9 cellular contexts compared by ENCODE assay signal in the genomic region with DNA sequence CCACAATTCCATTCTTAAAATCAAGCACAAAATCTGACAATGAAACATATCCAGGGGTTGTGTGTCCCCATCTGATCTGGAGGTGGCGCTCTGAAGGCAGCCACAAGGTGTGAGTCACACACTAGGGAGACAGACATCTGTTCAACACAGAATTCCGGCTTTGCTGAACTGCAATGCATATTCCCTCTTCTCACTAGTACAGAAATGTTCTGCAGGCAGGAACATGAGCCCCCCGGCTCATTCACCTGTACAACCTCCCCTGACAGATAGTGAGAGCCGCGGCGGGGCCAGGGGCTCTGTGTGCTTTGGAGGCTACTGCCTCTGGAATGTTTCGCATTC. TPM values are rescaled to one million over a fixed set of nuclear protein-coding genes. Genes with fewer than 3 reads are reported as not detected.
DNase-seq lines count a peak whose midpoint lies in the region; ATAC-seq, FAIRE-seq and TF ChIP-seq lines count a peak whose summit lies in the region.
"Had no signal": no experiment of that assay in that cellular context is flagged by ENCODE, and none has a peak within 500 bp of the region (broad histone marks: within the 10 kb centered on the region; RNA-seq: fewer than 3 reads in every experiment).

No MANE protein-coding gene starts in this region.

- H3K27me3 ChIP-seq in H1 (replicated peaks in 1 of 4; ENCODE audit: control insufficient read depth in 3 of 4, extremely low read depth in 1 of 4, insufficient read depth in 3 of 4, low read length in 3 of 4): no peaks in the 10 kb centered on the region
- H3K27me3 ChIP-seq in trophoblast cell (ENCODE audit: insufficient read depth, low read length): no peaks in the 10 kb centered on the region
- no peaks in the 10 kb centered on the region for H3K27me3 ChIP-seq in CD4-positive, alpha-beta memory T cell (ENCODE audit: insufficient read depth, low read length)
- H3K27me3 ChIP-seq: breast epithelium had no signal

- no peak overlapping the region for H3K4me3 Mint-ChIP-seq in CD4-positive, alpha-beta memory T cell

- peaks cover 39 to 76% of the 10 kb centered on the region in 2 donors for H3K36me3 Mint-ChIP-seq in CD4-positive, alpha-beta memory T cell

- DNase-seq in GM12865 (ENCODE audit: low read depth): peak; percentile 9
- peak; percentile 1 for DNase-seq in NCI-H69 (lab: John Stamatoyannopoulos, UW)
- DNase-seq in H1 (ENCODE audit: low read depth in 1 of 2, low spot score in 2 of 2): no peak
- peak; percentile 31 to 48 for DNase-seq in trophoblast cell
- no peak for DNase-seq in NOMO-1 treated with DMSO at 0.1 percent for 48 hours (lab: John Stamatoyannopoulos, UW; ENCODE audit: unreplicated experiment)
- no peak for DNase-seq in posterior vena cava (ENCODE audit: low spot score)
- no peak for DNase-seq in CD4-positive, alpha-beta memory T cell

- H3K27ac Mint-ChIP-seq in CD4-positive, alpha-beta memory T cell: peak overlapping the region in 2 of 7 donors; percentile 11 to 58

- H3K4ac ChIP-seq in H1 (replicated peaks; ENCODE audit: insufficient read length, low read depth, low read length): no peak overlapping the region
- no peak overlapping the region for H3K4ac ChIP-seq in trophoblast cell (ENCODE audit: low read depth, low read length)

- no peak overlapping the region for H3K4me2 ChIP-seq in H1 (ENCODE audit: insufficient read depth in 1 of 2, low read depth in 2 of 2, low read length in 2 of 2)
- no peak overlapping the region for H3K4me2 ChIP-seq in trophoblast cell (ENCODE audit: low read length)

- no peak overlapping the region for H2AFZ ChIP-seq in H1 (ENCODE audit: low read length)
- no peak overlapping the region for H2AFZ ChIP-seq in trophoblast cell (ENCODE audit: insufficient read depth, low read length, poor library complexity)

- POLR2A ChIA-PET in H1 (lab: Charles Lee; ENCODE audit: partially characterized antibody): no interaction called here
- POLR2A ChIA-PET in CD4-positive, alpha-beta memory T cell (lab: Charles Lee; ENCODE audit: partially characterized antibody): no interaction called here

- H3K27ac ChIP-seq in H1 (ENCODE audit: low read depth, low read length) (no peak overlapping the region), trophoblast cell (ENCODE audit: low read depth, low read length) (no peak overlapping the region)
- no peak overlapping the region for H3K27ac ChIP-seq in CD4-positive, alpha-beta memory T cell (ENCODE audit: low read depth, low read length)
- H3K27ac ChIP-seq: breast epithelium had no signal

- TF ChIP-seq EP300 in H1 (IDR thresholded peaks at IDR 0.05; ENCODE audit: borderline replicate concordance in 1 of 2, low read depth in 2 of 2, low read length in 2 of 2): no peak

- H4K5ac ChIP-seq in H1 (ENCODE audit: insufficient read length, low read depth, low read length): no peak overlapping the region

- H3K23ac ChIP-seq in H1 (ENCODE audit: insufficient read length) (no peak overlapping the region), trophoblast cell (ENCODE audit: low read length) (no peak overlapping the region)

- H3K9me3 ChIP-seq in H1 (ENCODE audit: insufficient read depth in 2 of 2, low read depth in 1 of 2, low read length in 1 of 2) (no peaks in the 10 kb centered on the region), trophoblast cell (ENCODE audit: insufficient read depth, low read depth, low read length) (no peaks in the 10 kb centered on the region)
- H3K9me3 ChIP-seq in CD4-positive, alpha-beta memory T cell (ENCODE audit: control insufficient read depth in 1 of 2, low read length in 2 of 2): no peaks in the 10 kb centered on the region
- H3K9me3 ChIP-seq: breast epithelium had no signal

- H2BK120ac ChIP-seq in H1 (replicated peaks; ENCODE audit: low read depth, low read length) (no peak overlapping the region), trophoblast cell (ENCODE audit: insufficient read depth, low read length, poor library complexity) (no peak overlapping the region)

- no peaks in the 10 kb centered on the region; a peak in 1 of 4 replicates for H3K79me2 ChIP-seq in H1 (ENCODE audit: control insufficient read depth in 1 of 2, insufficient read depth in 2 of 2, low read length in 2 of 2)
- no peaks in the 10 kb centered on the region for H3K79me2 ChIP-seq in trophoblast cell (ENCODE audit: control insufficient read depth, insufficient read depth, low read length, poor library complexity)

- H3K14ac ChIP-seq in H1 (ENCODE audit: insufficient read length) (no peak overlapping the region), trophoblast cell (ENCODE audit: low read length) (no peak overlapping the region)

- H4K8ac ChIP-seq in H1 (ENCODE audit: extremely low read depth, insufficient read depth, low read length) (no peak overlapping the region), trophoblast cell (ENCODE audit: low read depth, low read length) (no peak overlapping the region)

- H3K9me3 Mint-ChIP-seq in CD4-positive, alpha-beta memory T cell: no peaks in the 10 kb centered on the region

- peaks cover 0 to 4% (median 2%) of the 10 kb centered on the region in 4 donors for H3K4me1 Mint-ChIP-seq in CD4-positive, alpha-beta memory T cell

- H4K12ac ChIP-seq in trophoblast cell (ENCODE audit: low read depth, low read length): no peak overlapping the region

- H2AK5ac ChIP-seq in H1 (ENCODE audit: low read depth, low read length): no peak overlapping the region
- no peak overlapping the region for H2AK5ac ChIP-seq in trophoblast cell (ENCODE audit: low read length)

- H3K4me1 ChIP-seq in H1 (replicated peaks in 1 of 4; ENCODE audit: control insufficient read depth in 3 of 4, insufficient read depth in 4 of 4, low read length in 3 of 4) (no peaks in the 10 kb centered on the region), trophoblast cell (ENCODE audit: control insufficient read depth in 1 of 2, insufficient read depth in 2 of 2, low read length in 2 of 2) (no peaks in the 10 kb centered on the region)
- no peaks in the 10 kb centered on the region for H3K4me1 ChIP-seq in CD4-positive, alpha-beta memory T cell (ENCODE audit: insufficient read depth, low read length)
- H3K4me1 ChIP-seq: breast epithelium had no signal

- H4K20me1 ChIP-seq in H1 (replicated peaks in 1 of 2; ENCODE audit: control insufficient read depth in 1 of 2, insufficient read depth in 2 of 2, low read length in 2 of 2): peaks cover 12 to 14% of the 10 kb centered on the region in 2 experiments

- H2BK5ac ChIP-seq in H1 (ENCODE audit: low read depth, low read length): no peak overlapping the region
- H2BK5ac ChIP-seq in trophoblast cell (ENCODE audit: low read depth, low read length, poor library complexity): no peak overlapping the region

- no peak for TF ChIP-seq POLR2A in H1 (IDR thresholded peaks at IDR 0.05; ENCODE audit: control extremely low read depth in 1 of 2, low read depth in 2 of 2, low read length in 2 of 2)

- FAIRE-seq in H1 (lab: Jason Lieb, UNC): peak; percentile 19

- peaks cover 32 to 76% (median 62%) of the 10 kb centered on the region in 4 experiments for H3K36me3 ChIP-seq in H1 (ENCODE audit: control insufficient read depth in 2 of 4, insufficient read depth in 4 of 4, low read length in 3 of 4)
- H3K36me3 ChIP-seq in trophoblast cell (ENCODE audit: control insufficient read depth in 1 of 2, insufficient read depth in 2 of 2, low read length in 2 of 2): peaks cover 64 to 72% of the 10 kb centered on the region in 2 experiments
- H3K36me3 ChIP-seq in CD4-positive, alpha-beta memory T cell (ENCODE audit: insufficient read depth, low read length): peaks cover 64% of the 10 kb centered on the region

- ATAC-seq in HG02840 (IDR thresholded peaks at IDR 0.05; ENCODE audit: low FRiP score, unreplicated experiment): no peak

- CTCF ChIA-PET in H1 (lab: Charles Lee; ENCODE audit: partially characterized antibody): interaction anchor here (1.5 to 1.9 kb wide), 2 partner anchors 12 to 28 kb away, joined by 4 to 5 read pairs; no protein-coding TSS in a partner anchor
- CTCF ChIA-PET in CD4-positive, alpha-beta memory T cell (lab: Charles Lee; ENCODE audit: partially characterized antibody): no interaction called here

- H3K9ac ChIP-seq in H1 (replicated peaks in 1 of 4; ENCODE audit: extremely low read depth in 1 of 4, low read depth in 3 of 4, low read length in 3 of 4): no peak overlapping the region
- no peak overlapping the region for H3K9ac ChIP-seq in trophoblast cell (ENCODE audit: low read length)

- WGBS in H1 (ENCODE audit: extremely low coverage in 1 of 2, insufficient coverage in 1 of 2, insufficient read length in 1 of 2, insufficient replicate concordance in 2 of 2, low coverage in 1 of 2, low lambda C conversion rate in 2 of 2, missing lambda C conversion rate in 1 of 2), 2 experiments: 88% methylated on average over 7 of the region's 7 CpGs; no CpG with 5 or more reads in 1 of the 2 experiments
- no CpG with 5 or more reads among the region's 7 CpGs for WGBS in trophoblast cell (ENCODE audit: extremely low coverage, insufficient coverage, insufficient read length)

- H2BK12ac ChIP-seq in H1 (ENCODE audit: low read depth, low read length): no peak overlapping the region
- no peak overlapping the region for H2BK12ac ChIP-seq in trophoblast cell (ENCODE audit: low read length)

- peak; percentile 30 to 33; a peak in 3 of 4 replicates for TF ChIP-seq RAD21 in H1 (IDR thresholded peaks at IDR 0.05 in 1 of 2, conservative IDR thresholded peaks at IDR 0.05 in 1 of 2; ENCODE audit: low read depth in 2 of 2, low read length in 2 of 2)

- H3K79me1 ChIP-seq in H1 (ENCODE audit: low read depth, low read length) (no peaks in the 10 kb centered on the region), trophoblast cell (ENCODE audit: low read length) (no peaks in the 10 kb centered on the region)

- H2BK20ac ChIP-seq in H1 (ENCODE audit: low read length): no peak overlapping the region

- no peak overlapping the region for H2BK15ac ChIP-seq in H1 (ENCODE audit: low read length)

- no peak overlapping the region for H3K18ac ChIP-seq in H1 (ENCODE audit: extremely low read depth, low read length)
- H3K18ac ChIP-seq in trophoblast cell (ENCODE audit: low read length): no peak overlapping the region

- H3K56ac ChIP-seq in H1 (replicated peaks; ENCODE audit: insufficient read length, low read depth, low read length): no peak overlapping the region

- TF ChIP-seq CTCF in GM12865 (IDR thresholded peaks at IDR 0.05; ENCODE audit: insufficient read depth, low read depth, low read length, missing control alignments) (peak; percentile 24), H1 (IDR thresholded peaks at IDR 0.05; ENCODE audit: control extremely low read depth in 1 of 3, insufficient read depth in 1 of 3, low read depth in 1 of 3, low read length in 3 of 3) (peak in 2 of 3 experiments; percentile 38 to 67; a peak in 3 of 4 replicates)

- H3K27me3 Mint-ChIP-seq in CD4-positive, alpha-beta memory T cell: no peaks in the 10 kb centered on the region

- H3K4me3 ChIP-seq in GM12865 (ENCODE audit: low read depth, low read length): no peak overlapping the region
- no peak overlapping the region for H3K4me3 ChIP-seq in H1 (ENCODE audit: extremely low read depth in 1 of 4, insufficient read depth in 2 of 4, low read depth in 3 of 4, low read length in 4 of 4)
- H3K4me3 ChIP-seq in trophoblast cell (ENCODE audit: low read depth, low read length): no peak overlapping the region
- H3K4me3 ChIP-seq in CD4-positive, alpha-beta memory T cell (ENCODE audit: low read length in 2 of 2): no peak overlapping the region
- H3K4me3 ChIP-seq: breast epithelium had no signal

- H4K91ac ChIP-seq in H1 (replicated peaks; ENCODE audit: insufficient read length, low read length): no peak overlapping the region
- no peak overlapping the region for H4K91ac ChIP-seq in trophoblast cell (ENCODE audit: low read depth, low read length)

- intact Hi-C loops in posterior vena cava (cut with DNase I): no loop called here
- intact Hi-C loops in CD4-positive, alpha-beta memory T cell (cut with micrococcal nuclease): loop anchor here (2.0 kb wide), 1 partner anchor 36 kb away; no protein-coding TSS in a partner anchor

- H3K23me2 ChIP-seq in H1 (ENCODE audit: low read depth, low read length): no peaks in the 10 kb centered on the region

RNA-seq across cellular contexts. Expression of a gene that starts 41.9 kb away (rescaled TPM):
- total RNA-seq in H1 (2021; fragmentation: NEBNext Ultra II Directional; extraction: Animal tissue kit (Norgen Biotek cat#: 25700)): 315 and 339 TPM in 2 replicates
- polyA plus RNA-seq in H1 (2011; rRNA removed): 377 and 432 TPM in 2 replicates
- 375 TPM for polyA plus RNA-seq in H1 (2011; cell fraction: cytosol; rRNA removed)
- polyA plus RNA-seq in H1 (2011; cell fraction: nucleus; rRNA removed): 381 TPM
- polyA plus RNA-seq in H1 (2012, experiment 1 of 2): 213 to 348 TPM (median 304 TPM) in 4 replicates
- 195 TPM for polyA plus RNA-seq in H1 (2012, experiment 2 of 2)
- 135 TPM for polyA plus RNA-seq in H1 (2013, experiment 1 of 2)
- polyA plus RNA-seq in H1 (2013, experiment 2 of 2): 138 TPM
- 264 and 269 TPM in 2 replicates for polyA minus RNA-seq in H1 (2011; rRNA and poly(A)+ RNA removed)
- 174 TPM for polyA minus RNA-seq in H1 (2011; cell fraction: cytosol; rRNA and poly(A)+ RNA removed)
- polyA minus RNA-seq in H1 (2011; cell fraction: nucleus; rRNA and poly(A)+ RNA removed): 135 TPM
- polyA plus RNA-seq in trophoblast cell (2013): 349 and 360 TPM in 2 replicates
- 100 to 1,000 TPM; 575 to 698 TPM for total RNA-seq in posterior vena cava
- 100 to 1,000 TPM; 295 to 298 TPM for total RNA-seq in CD4-positive, alpha-beta memory T cell
- polyA plus RNA-seq in CD4-positive, alpha-beta memory T cell: 100 to 1,000 TPM; 337 to 348 TPM

RNA-seq across cellular contexts. Expression of a gene that starts 53.4 kb away (rescaled TPM):
- 0.20 and 0.44 TPM in 2 replicates for total RNA-seq in H1 (2021; fragmentation: NEBNext Ultra II Directional; extraction: Animal tissue kit (Norgen Biotek cat#: 25700))
- 0.26 and 0.63 TPM in 2 replicates for polyA plus RNA-seq in H1 (2011; rRNA removed)
- polyA plus RNA-seq in H1 (2011; cell fraction: cytosol; rRNA removed): 0.16 TPM
- polyA plus RNA-seq in H1 (2011; cell fraction: nucleus; rRNA removed): 0.50 TPM
- polyA plus RNA-seq in H1 (2012, experiment 1 of 2): 0.21 to 0.79 TPM (median 0.29 TPM) in 4 replicates
- not detected for polyA plus RNA-seq in H1 (2012, experiment 2 of 2)
- polyA plus RNA-seq in H1 (2013, experiment 1 of 2): 0.43 TPM
- 0.33 TPM for polyA plus RNA-seq in H1 (2013, experiment 2 of 2)
- 0.32 and 0.38 TPM in 2 replicates for polyA minus RNA-seq in H1 (2011; rRNA and poly(A)+ RNA removed)
- polyA minus RNA-seq in H1 (2011; cell fraction: cytosol; rRNA and poly(A)+ RNA removed): not detected
- polyA minus RNA-seq in H1 (2011; cell fraction: nucleus; rRNA and poly(A)+ RNA removed): 3.7 TPM
- 0.82 and 1.1 TPM in 2 replicates for polyA plus RNA-seq in trophoblast cell (2013)
- 10 to 100 TPM in 1 of 2 donors, 1 to 10 TPM in 1; 8.4 to 10.3 TPM for total RNA-seq in posterior vena cava
- total RNA-seq in CD4-positive, alpha-beta memory T cell: 1 to 10 TPM; 2.0 to 2.4 TPM
- 1 to 10 TPM in 1 of 2 donors, under 1 TPM in 1; 0.43 to 1.4 TPM for polyA plus RNA-seq in CD4-positive, alpha-beta memory T cell

Comparison
In these comparisons a context has a peak if more than half of its experiments do, and no peak if none do; other contexts are left out.
1. DNase-seq: peak in GM12865 (single experiment), NCI-H69 (single experiment) and trophoblast cell (2 of 2); none in H1 (0 of 2), NOMO-1 treated with DMSO at 0.1 percent for 48 hours (single experiment), posterior vena cava (single experiment) and CD4-positive, alpha-beta memory T cell (0 of 5).